ENCODE assay signal across 13 cellular contexts in genomic region chr5:53253421-53253871, GRCh38.
DNase-seq lines count a peak whose midpoint lies in the region; ATAC-seq and TF ChIP-seq lines count a peak whose summit lies in the region.
"Had no signal": no experiment of that assay in that cellular context is flagged by ENCODE, and none has a peak within 500 bp of the region (broad histone marks: within the 10 kb centered on the region; RNA-seq: fewer than 3 reads in every experiment).

No MANE protein-coding gene starts in this region.

- 0 out of 2 replicates have a peak, but pooled peaks cover 3% of the 10 kb centered on the region for H3K9me2 ChIP-seq in PC-9 (ENCODE audit: insufficient read depth)

- peak; percentile 32 for DNase-seq in GM04504 (ENCODE audit: low read depth)
- peak; percentile 43 to 51 for DNase-seq in PC-9
- peak; percentile 65 for DNase-seq in epithelial cell of esophagus (ENCODE audit: low read depth)
- no peak for DNase-seq in NCI-H524 treated with DMSO at 0.1 percent for 48 hours (lab: John Stamatoyannopoulos, UW)
- no peak for DNase-seq in NCI-H1048 (lab: John Stamatoyannopoulos, UW)
- DNase-seq: Caco-2; effector CD4-positive, alpha-beta T cell; NCI-H69; stimulated activated naive CD8-positive, alpha-beta T cell treated with anti-CD3 and anti-CD28 coated beads, Interleukin-15, amount 100 ng/mL, for 72 hours; T-helper 9 cell had no signal

- H3K4me1 ChIP-seq in ACC112 (ENCODE audit: control insufficient read depth, insufficient read depth, low read length, unreplicated experiment), result peaks cover 36% of the 10 kb centered on the region
- H3K4me1 ChIP-seq in PC-9 (replicated peaks; ENCODE audit: insufficient read depth), result peaks cover 12% of the 10 kb centered on the region
- H3K4me1 ChIP-seq: Caco-2 had no signal

- CTCF ChIA-PET in PC-9 (lab: Charles Lee), result no interaction called here

- TF ChIP-seq CTCF in PC-9 (conservative IDR thresholded peaks at IDR 0.05) (no peak), epithelial cell of esophagus (IDR thresholded peaks at IDR 0.05; ENCODE audit: insufficient read depth, low read depth, low read length, missing control alignments) (no peak)

- H3K36me3 ChIP-seq in ACC112 (ENCODE audit: insufficient read depth, low read length), result no peaks in the 10 kb centered on the region
- H3K36me3 ChIP-seq in PC-9 (ENCODE audit: low read depth), result no peaks in the 10 kb centered on the region

- H3K27ac ChIP-seq in ACC112 (ENCODE audit: low read depth, low read length), result no peak overlapping the region; the same call in 1 of the 2 replicates
- no peak overlapping the region for H3K27ac ChIP-seq in PC-9

- no peaks in the 10 kb centered on the region for H3K27me3 ChIP-seq in ACC112 (ENCODE audit: insufficient read depth, low read length)
- H3K27me3 ChIP-seq in PC-9 (ENCODE audit: insufficient read depth, low read depth), result no peaks in the 10 kb centered on the region

- no peaks in the 10 kb centered on the region for H3K9me3 ChIP-seq in PC-9 (ENCODE audit: insufficient read depth, low read depth)
- H3K9me3 ChIP-seq: Caco-2 had no signal

- POLR2A ChIA-PET in PC-9 (lab: Charles Lee; ENCODE audit: unreplicated experiment), result interaction anchor here (0.6 kb wide), 1 partner anchor 390 kb away, joined by 3 read pairs; no protein-coding TSS in a partner anchor

- H3F3A ChIP-seq in PC-9 (ENCODE audit: insufficient read depth, low read depth), result no peaks in the 10 kb centered on the region

- H3K4me2 ChIP-seq in PC-9, result no peak overlapping the region

- H2AFZ ChIP-seq in ACC112 (ENCODE audit: low read length, unreplicated experiment) (peak overlapping the region; percentile 5), PC-9 (no peak overlapping the region)

- no peaks in the 10 kb centered on the region for H4K20me1 ChIP-seq in PC-9 (ENCODE audit: insufficient read depth)

- H3K4me3 ChIP-seq in ACC112 (ENCODE audit: low read depth, low read length), result no peak overlapping the region
- H3K4me3 ChIP-seq in PC-9, result no peak overlapping the region
- no peak overlapping the region for H3K4me3 ChIP-seq in epithelial cell of esophagus (ENCODE audit: low read length)

- ATAC-seq in GM18505 (IDR thresholded peaks at IDR 0.05; ENCODE audit: unreplicated experiment), result no peak
- ATAC-seq in GM21515 (IDR thresholded peaks at IDR 0.05; ENCODE audit: unreplicated experiment), result no peak

- TSS peak; percentile 44 for BruUV-seq in PC-9 (replicated peaks; lab: Mats Ljungman, UMichigan)

- no peak for TF ChIP-seq POLR2A in GM18505 (IDR thresholded peaks at IDR 0.05; ENCODE audit: borderline replicate concordance, extremely low read depth, insufficient read depth, insufficient read length)

- intact Hi-C loops in PC-9 (cut with micrococcal nuclease; ENCODE audit: unreplicated experiment), result loop anchor here (5.0 kb wide), 1 partner anchor 81 kb away; no protein-coding TSS in a partner anchor

- H3K79me2 ChIP-seq in ACC112 (ENCODE audit: control insufficient read depth, insufficient read depth, low read length, unreplicated experiment), result no peaks in the 10 kb centered on the region
- H3K79me2 ChIP-seq in PC-9 (ENCODE audit: low read depth), result no peaks in the 10 kb centered on the region

Comparison
In these comparisons a context has a peak if more than half of its experiments do, and no peak if none do; other contexts are left out.
1. DNase-seq: peak in GM04504 (single experiment), PC-9 (2 of 2) and epithelial cell of esophagus (single experiment); none in NCI-H524 treated with DMSO at 0.1 percent for 48 hours (single experiment) and NCI-H1048 (single experiment).